35 cellular contexts compared by ENCODE assay signal in genomic region chr4:144969793-144970192, GRCh38.
"Had no signal": no experiment of that assay in that cellular context is flagged by ENCODE, and none has a peak within 500 bp of the region (broad histone marks: within the 10 kb centered on the region; RNA-seq: fewer than 3 reads in every experiment).

No MANE protein-coding gene starts in this region.

- H3K36me3 ChIP-seq: brain microvascular endothelial cell, Peyer's patch had no signal

- H3K27ac ChIP-seq: brain microvascular endothelial cell, Peyer's patch, RWPE1, VCaP had no signal

- H3K9me3 ChIP-seq: Peyer's patch had no signal

- H3K4me1 ChIP-seq: Peyer's patch had no signal

- FAIRE-seq: colon had no signal

- H3K27me3 ChIP-seq: brain microvascular endothelial cell, Peyer's patch had no signal

- H3K4me3 ChIP-seq: Peyer's patch had no signal

- ATAC-seq: activated CD8-positive, alpha-beta T cell treated with anti-CD3 and anti-CD28 coated beads for 36 hours; activated T-cell treated with anti-CD3 and anti-CD28 coated beads, Interleukin-2, amount 50 U/mL, for 72 hours; activated T-helper 17 cell treated with anti-CD3 and anti-CD28 coated beads, Interleukin-2, amount 50 U/mL, for 72 hours; PC-3; Right ventricle myocardium inferior; SK-N-SH treated with all-trans-retinoic acid at 6 μM for 48 hours; T-cell; T-helper 17 cell had no signal

- DNase-seq: activated B cell treated with CpG ODN at 0.5 μM for 24 hours; activated CD4-positive, alpha-beta T cell treated with anti-CD3 and anti-CD28 coated beads, Interleukin-2, amount 10 ng/mL, durations not matched to agents 24 days and 14 days; activated CD4-positive, alpha-beta T cell treated with anti-CD3 and anti-CD28 coated beads, Interleukin-2, amount 50 U/mL, for 4 hours; activated CD4-positive, CD25-positive, alpha-beta regulatory T cell treated with anti-CD3 and anti-CD28 coated beads, Interleukin-2, amount 50 U/mL, for 72 hours; activated CD8-positive, alpha-beta T cell treated with anti-CD3 and anti-CD28 coated beads for 36 hours; activated effector memory CD4-positive, alpha-beta T cell treated with anti-CD3 and anti-CD28 coated beads, Interleukin-2, amount 50 U/mL, for 16 hours; activated naive CD4-positive, alpha-beta T cell; activated naive CD4-positive, alpha-beta T cell treated with anti-CD3 and anti-CD28 coated beads, Interleukin-2, amount 50 U/mL, for 16 hours; activated naive CD8-positive, alpha-beta T cell treated with anti-CD3 and anti-CD28 coated beads for 36 hours; activated T-cell treated with anti-CD3 and anti-CD28 coated beads, Interleukin-2, amount 50 U/mL, for 1 hour; activated T-cell treated with anti-CD3 and anti-CD28 coated beads, Interleukin-2, amount 50 U/mL, for 72 hours; amniotic stem cell; aorta; brain microvascular endothelial cell; central memory CD4-positive, alpha-beta T cell; NCI-H1105; NCI-H1417 treated with DMSO at 0.1 percent for 48 hours; NCI-H187 treated with DMSO at 0.1 percent for 48 hours; NCI-H2081; NCI-H226; NCI-H446 treated with DMSO at 0.1 percent for 48 hours; NCI-H524; NCI-H69; NCI-H82; PC-3; Peyer's patch; SIG-M5; T-cell; T-helper 17 cell had no signal
